ENCODE assay signal across 8 cellular contexts in genomic region chr1:44318097-44319088, GRCh38. TPM values are rescaled to one million over a fixed set of nuclear protein-coding genes. Genes with fewer than 3 reads are reported as not detected.
A peak's percentile ranks its signal among the peaks of the same experiment; 100 is the strongest.
DNase-seq lines count a peak whose midpoint lies in the region; ATAC-seq and TF ChIP-seq lines count a peak whose summit lies in the region.

No MANE protein-coding gene starts in this region.

- H3K4me3 Mint-ChIP-seq in activated CD4-positive, alpha-beta T cell treated with anti-CD3 and anti-CD28 coated beads for 36 hours, result no peak overlapping the region
- no peak overlapping the region for H3K4me3 Mint-ChIP-seq in nephron

- CTCF ChIA-PET in activated CD4-positive, alpha-beta T cell treated with anti-CD3 and anti-CD28 coated beads for 36 hours (lab: Charles Lee), result interaction anchor here (0.6 to 4.0 kb wide), 13 partner anchors 10 to 1560 kb away, joined by 3 to 46 read pairs (median 4); no protein-coding TSS in a partner anchor

- H3K27ac Mint-ChIP-seq in activated CD4-positive, alpha-beta T cell treated with anti-CD3 and anti-CD28 coated beads for 36 hours, result peak overlapping the region; percentile 11
- peak overlapping the region in 1 of 3 experiments; percentile 74 for H3K27ac Mint-ChIP-seq in nephron

- POLR2A ChIA-PET in activated CD4-positive, alpha-beta T cell treated with anti-CD3 and anti-CD28 coated beads for 36 hours (lab: Charles Lee), result no interaction called here

- ATAC-seq in activated CD4-positive, alpha-beta T cell treated with anti-CD3 and anti-CD28 coated beads for 36 hours, result peak; percentile 42

- TF ChIP-seq CTCF in GM12875 (IDR thresholded peaks at IDR 0.05; ENCODE audit: borderline replicate concordance, insufficient read depth, low read depth, low read length) (peak; percentile 78), nephron (IDR thresholded peaks at IDR 0.05; ENCODE audit: unreplicated experiment in 3 of 3) (peak; percentile 79 to 83 (median 80))

- H3K36me3 Mint-ChIP-seq in activated CD4-positive, alpha-beta T cell treated with anti-CD3 and anti-CD28 coated beads for 36 hours (ENCODE audit: low read depth), result peaks cover 14% of the 10 kb centered on the region
- peaks cover 64% of the 10 kb centered on the region for H3K36me3 Mint-ChIP-seq in nephron (ENCODE audit: low read depth)

- no peaks in the 10 kb centered on the region for H3K9me3 Mint-ChIP-seq in activated CD4-positive, alpha-beta T cell treated with anti-CD3 and anti-CD28 coated beads for 36 hours (ENCODE audit: low read depth)
- H3K9me3 Mint-ChIP-seq in nephron, result no peaks in the 10 kb centered on the region

- peak; percentile 6 for DNase-seq in A172 (ENCODE audit: low spot score)
- peak; percentile 7 for DNase-seq in NCI-H2196 treated with DMSO at 0.1 percent for 48 hours (lab: John Stamatoyannopoulos, UW; ENCODE audit: unreplicated experiment)
- DNase-seq in activated CD4-positive, alpha-beta T cell treated with anti-CD3 and anti-CD28 coated beads for 36 hours, result peak; percentile 66
- DNase-seq in effector CD4-positive, alpha-beta T cell, result peak; percentile 38
- no peak for DNase-seq in anterior cingulate cortex (lab: John Stamatoyannopoulos, UW)
- DNase-seq in dedifferentiated amniotic fluid mesenchymal stem cell (ENCODE audit: extremely low spot score), result no peak

- H3K4me3 ChIP-seq in GM12875 (ENCODE audit: low read depth, low read length), result no peak overlapping the region

- H3K27me3 Mint-ChIP-seq in activated CD4-positive, alpha-beta T cell treated with anti-CD3 and anti-CD28 coated beads for 36 hours, result no peaks in the 10 kb centered on the region
- H3K27me3 Mint-ChIP-seq in nephron (ENCODE audit: low read depth), result no peaks in the 10 kb centered on the region

- intact Hi-C loops in activated CD4-positive, alpha-beta T cell treated with anti-CD3 and anti-CD28 coated beads for 36 hours (cut with DNase I, micrococcal nuclease), result loop anchor here (1.0 to 10.0 kb wide), 3 partner anchors 101 to 224 kb away; no protein-coding TSS in a partner anchor

- H3K4me1 Mint-ChIP-seq in activated CD4-positive, alpha-beta T cell treated with anti-CD3 and anti-CD28 coated beads for 36 hours, result peaks cover 5% of the 10 kb centered on the region
- H3K4me1 Mint-ChIP-seq in nephron, result peaks cover 19% of the 10 kb centered on the region

RNA-seq across cellular contexts. Expression of gene ERI3, which starts 36.7 kb away (rescaled TPM):
- 48.0 and 64.7 TPM in 2 replicates for total RNA-seq in A172 (2014; rRNA removed; shearing (Covaris generic))
- 10 to 100 TPM; 36.7 to 41.3 TPM for total RNA-seq in activated CD4-positive, alpha-beta T cell treated with anti-CD3 and anti-CD28 coated beads for 36 hours

Comparison
In these comparisons a context has a peak if more than half of its experiments do, and no peak if none do; other contexts are left out.
1. DNase-seq: peak in A172 (single experiment), NCI-H2196 treated with DMSO at 0.1 percent for 48 hours (single experiment), activated CD4-positive, alpha-beta T cell treated with anti-CD3 and anti-CD28 coated beads for 36 hours (single experiment) and effector CD4-positive, alpha-beta T cell (single experiment); none in anterior cingulate cortex (0 of 58) and dedifferentiated amniotic fluid mesenchymal stem cell (single experiment).